18 cellular contexts compared by ENCODE assay signal in genomic region chr18:58215005-58215404, GRCh38.
DNase-seq lines count a peak whose midpoint lies in the region; ATAC-seq, FAIRE-seq and TF ChIP-seq lines count a peak whose summit lies in the region.
"Had no signal": no experiment of that assay in that cellular context is flagged by ENCODE, and none has a peak within 500 bp of the region (broad histone marks: within the 10 kb centered on the region; RNA-seq: fewer than 3 reads in every experiment).

No MANE protein-coding gene starts in this region.

- H4K20me1 ChIP-seq in mammary epithelial cell (ENCODE audit: insufficient read depth, low read length): no peaks in the 10 kb centered on the region

- H3K27ac Mint-ChIP-seq in MCF 10A (ENCODE audit: low read depth, unreplicated experiment): peak overlapping the region; percentile 90

- 66% methylated on average over 6 of the region's 6 CpGs for WGBS in mammary epithelial cell (ENCODE audit: low coverage, missing lambda C conversion rate)
- no CpG with 5 or more reads among the region's 6 CpGs for WGBS in mesendoderm (ENCODE audit: extremely low coverage, insufficient coverage, low lambda C conversion rate)

- H3K4me3 ChIP-seq in mammary epithelial cell (replicated peaks in 1 of 3; ENCODE audit: insufficient read depth in 1 of 3, low read depth in 2 of 3, low read length in 3 of 3): no peak overlapping the region
- no peak overlapping the region for H3K4me3 ChIP-seq in mesendoderm (ENCODE audit: low read length)
- H3K4me3 ChIP-seq: BLaER1, GM12878 had no signal

- no peaks in the 10 kb centered on the region for H3K27me3 ChIP-seq in mammary epithelial cell (ENCODE audit: insufficient read depth, low read length)
- H3K27me3 ChIP-seq in mesendoderm (ENCODE audit: insufficient read depth, low read length, poor library complexity): no peaks in the 10 kb centered on the region
- H3K27me3 ChIP-seq: BLaER1 had no signal

- H3K9ac ChIP-seq in mammary epithelial cell (ENCODE audit: insufficient read depth, low read length): no peak overlapping the region
- no peak overlapping the region for H3K9ac ChIP-seq in mesendoderm (ENCODE audit: low read length)
- H3K9ac ChIP-seq: BLaER1 had no signal

- dilution Hi-C loops in mammary epithelial cell (cut with HindIII; ENCODE audit: low sequenced_read_pairs): no loop called here

- peaks cover 4% of the 10 kb centered on the region for H3K79me1 ChIP-seq in mesendoderm (ENCODE audit: low read length)

- DNase-seq in MCF 10A (ENCODE audit: unreplicated experiment) (no peak), mammary epithelial cell (no peak), mesendoderm (no peak), NCI-H526 treated with DMSO at 0.1 percent for 48 hours (lab: John Stamatoyannopoulos, UW) (no peak), left cardiac atrium (no peak), DMS153 (lab: John Stamatoyannopoulos, UW) (no peak)
- DNase-seq: KG1, NCI-H1105, NCI-H187, NCI-H446, NCI-H748 treated with DMSO at 0.1 percent for 48 hours, SHP77 had no signal

- in situ Hi-C loops in mammary epithelial cell (cut with MboI; ENCODE audit: low sequenced_read_pairs in 2 of 2): no loop called here

- H3K4me2 ChIP-seq in mammary epithelial cell (ENCODE audit: insufficient read depth, low read depth, low read length) (no peak overlapping the region), mesendoderm (ENCODE audit: low read length) (no peak overlapping the region)

- H2BK15ac ChIP-seq in mesendoderm (replicated peaks; ENCODE audit: low read depth): no peak overlapping the region

- no peaks in the 10 kb centered on the region for H3K27me3 Mint-ChIP-seq in MCF 10A (ENCODE audit: insufficient read depth, unreplicated experiment)

- H3K36me3 ChIP-seq in mammary epithelial cell (ENCODE audit: insufficient read depth, low read length): no peaks in the 10 kb centered on the region
- no peaks in the 10 kb centered on the region for H3K36me3 ChIP-seq in mesendoderm (ENCODE audit: control insufficient read depth, insufficient read depth, low read length)
- H3K36me3 ChIP-seq: BLaER1 had no signal

- TF ChIP-seq CTCF in MCF 10A (IDR thresholded peaks at IDR 0.05; ENCODE audit: unreplicated experiment) (no peak), mammary epithelial cell (conservative IDR thresholded peaks at IDR 0.05 in 1 of 2, IDR thresholded peaks at IDR 0.05 in 1 of 2; ENCODE audit: extremely low read depth in 1 of 2, insufficient read depth in 1 of 2, low read depth in 1 of 2, low read length in 2 of 2) (no peak)

- CTCF ChIA-PET in MCF 10A (lab: Yijun Ruan, JAX) (interaction anchor here (0.7 kb wide), 2 partner anchors 9 to 89 kb away, joined by 3 read pairs; no protein-coding TSS in a partner anchor), mammary epithelial cell (lab: Charles Lee; ENCODE audit: low non-redundant PET) (no interaction called here)

- FAIRE-seq in colon (lab: Jason Lieb, UNC): peak; percentile 71
- FAIRE-seq: GM12878 had no signal

- POLR2A ChIA-PET in MCF 10A (lab: Yijun Ruan, JAX): interaction anchor here (0.8 to 1.2 kb wide), 2 partner anchors 23 to 71 kb away, joined by 3 to 4 read pairs; no protein-coding TSS in a partner anchor

- intact Hi-C loops in MCF 10A (cut with micrococcal nuclease): no loop called here
- intact Hi-C loops in mammary epithelial cell (cut with micrococcal nuclease): no loop called here
- intact Hi-C loops in left cardiac atrium (cut with DNase I): no loop called here

- no peak overlapping the region for H3K4ac ChIP-seq in mesendoderm (ENCODE audit: low read depth, low read length)

- no peak overlapping the region for H2AK5ac ChIP-seq in mesendoderm (ENCODE audit: low read length)

- ATAC-seq in HG03457 (IDR thresholded peaks at IDR 0.05; ENCODE audit: unreplicated experiment) (no peak), left cardiac atrium (no peak)
- ATAC-seq: GM12878, Panc1 had no signal

- peaks cover 48% of the 10 kb centered on the region for H3K4me1 Mint-ChIP-seq in MCF 10A (ENCODE audit: insufficient read depth, unreplicated experiment)

- H2BK120ac ChIP-seq in mesendoderm (ENCODE audit: low read depth, low read length): peak overlapping the region; percentile 38

- no peaks in the 10 kb centered on the region for H3K9me3 ChIP-seq in mammary epithelial cell (replicated peaks; ENCODE audit: insufficient read depth, low read length)
- H3K9me3 ChIP-seq: BLaER1 had no signal

- H3K79me2 ChIP-seq in mammary epithelial cell (ENCODE audit: insufficient read depth, low read length) (peaks cover 81% of the 10 kb centered on the region), mesendoderm (ENCODE audit: control insufficient read depth, insufficient read depth, low read length) (peaks cover 23% of the 10 kb centered on the region)

- no peak overlapping the region for H3K4me3 Mint-ChIP-seq in MCF 10A (ENCODE audit: unreplicated experiment)

- H3K36me3 Mint-ChIP-seq in MCF 10A (ENCODE audit: insufficient read depth, unreplicated experiment): no peaks in the 10 kb centered on the region

- H3K9me3 Mint-ChIP-seq in MCF 10A (ENCODE audit: unreplicated experiment): no peaks in the 10 kb centered on the region

- H4K8ac ChIP-seq in mesendoderm (ENCODE audit: low read depth, low read length): no peak overlapping the region

- H2BK5ac ChIP-seq in mesendoderm (ENCODE audit: low read length): no peak overlapping the region

- H3K56ac ChIP-seq in mesendoderm (ENCODE audit: low read length): no peak overlapping the region

- BruUV-seq in MCF 10A (replicated peaks; lab: Mats Ljungman, UMichigan) (no TSS peak), mammary epithelial cell (replicated peaks; lab: Mats Ljungman, UMichigan) (no TSS peak)

- H3K4me1 ChIP-seq in mammary epithelial cell (ENCODE audit: insufficient read depth, low read length): peaks cover 74% of the 10 kb centered on the region
- H3K4me1 ChIP-seq in mesendoderm (ENCODE audit: control insufficient read depth, low read depth, low read length): peaks cover 7% of the 10 kb centered on the region

- H3K27ac ChIP-seq in mammary epithelial cell (ENCODE audit: insufficient read depth, low read depth, low read length) (no peak overlapping the region), mesendoderm (ENCODE audit: low read depth, low read length) (no peak overlapping the region)
- H3K27ac ChIP-seq: 22Rv1, BLaER1 had no signal

- no peak overlapping the region for H3K18ac ChIP-seq in mesendoderm (ENCODE audit: low read length)

- H4K5ac ChIP-seq in mesendoderm (ENCODE audit: low read length): no peak overlapping the region

- H3K23ac ChIP-seq in mesendoderm (ENCODE audit: low read length): no peak overlapping the region

- H2AFZ ChIP-seq in mammary epithelial cell (ENCODE audit: low read depth, low read length): no peak overlapping the region
